ENCODE assay signal across 7 cellular contexts in genomic region chr22:20475569-20475968, GRCh38. TPM values are rescaled to one million over a fixed set of nuclear protein-coding genes. Genes with fewer than 3 reads are reported as not detected.
DNase-seq lines count a peak whose midpoint lies in the region; ATAC-seq and TF ChIP-seq lines count a peak whose summit lies in the region.
"Not testable (repeated sequence)": the region's sequence is repeated elsewhere in the genome, so short reads cannot be mapped to it uniquely, and the experiment has no call there.

No MANE protein-coding gene starts in this region.

- TF ChIP-seq EP300 in sigmoid colon (IDR thresholded peaks at IDR 0.05), result not testable (repeated sequence)

- H3K27ac ChIP-seq in CD4-positive, alpha-beta memory T cell (ENCODE audit: low read depth, low read length); sigmoid colon: not testable (repeated sequence)

- H3K27me3 Mint-ChIP-seq in CD4-positive, alpha-beta memory T cell; T-helper 2 cell treated with Interferon-gamma antibody and Interleukin-4, amounts not matched to agents 5 μg/mL and 100 μg/mL, for 36 hours (ENCODE audit: low read depth); activated CD4-positive, alpha-beta memory T cell treated with anti-CD3 and anti-CD28 coated beads for 36 hours; activated T-cell treated with anti-CD3 and anti-CD28 coated beads, Interleukin-2, amount 50 U/mL, for 72 hours (ENCODE audit: low read depth); chondrocyte (ENCODE audit: low read depth): not testable (repeated sequence)

- TF ChIP-seq POLR2A in sigmoid colon (IDR thresholded peaks at IDR 0.05), result not testable (repeated sequence)

- not testable (repeated sequence) for H3K27me3 ChIP-seq in CD4-positive, alpha-beta memory T cell (ENCODE audit: insufficient read depth, low read length); sigmoid colon

- H3K4me1 ChIP-seq in CD4-positive, alpha-beta memory T cell (ENCODE audit: insufficient read depth, low read length), result peaks cover 26% of the 10 kb centered on the region
- H3K4me1 ChIP-seq in sigmoid colon, result not testable (repeated sequence)

- not testable (repeated sequence) for H3K4me3 ChIP-seq in CD4-positive, alpha-beta memory T cell (ENCODE audit: low read length in 2 of 2); sigmoid colon

- not testable (repeated sequence) for TF ChIP-seq CTCF in chondrocyte (IDR thresholded peaks at IDR 0.05); sigmoid colon (IDR thresholded peaks at IDR 0.05)

- not testable (repeated sequence) for H3K9me3 Mint-ChIP-seq in CD4-positive, alpha-beta memory T cell; T-helper 2 cell treated with Interferon-gamma antibody and Interleukin-4, amounts not matched to agents 5 μg/mL and 100 μg/mL, for 36 hours; activated CD4-positive, alpha-beta memory T cell treated with anti-CD3 and anti-CD28 coated beads for 36 hours; activated T-cell treated with anti-CD3 and anti-CD28 coated beads, Interleukin-2, amount 50 U/mL, for 72 hours; activated naive CD4-positive, alpha-beta T cell treated with anti-CD3 and anti-CD28 coated beads, Interleukin-2, amount 50 U/mL, for 72 hours; chondrocyte (ENCODE audit: low read depth)

- peaks cover 26 to 52% (median 38%) of the 10 kb centered on the region in 4 donors for H3K4me1 Mint-ChIP-seq in CD4-positive, alpha-beta memory T cell
- peaks cover 34% of the 10 kb centered on the region for H3K4me1 Mint-ChIP-seq in T-helper 2 cell treated with Interferon-gamma antibody and Interleukin-4, amounts not matched to agents 5 μg/mL and 100 μg/mL, for 36 hours (ENCODE audit: low read depth)
- peaks cover 39% of the 10 kb centered on the region for H3K4me1 Mint-ChIP-seq in activated CD4-positive, alpha-beta memory T cell treated with anti-CD3 and anti-CD28 coated beads for 36 hours (ENCODE audit: low read depth)
- H3K4me1 Mint-ChIP-seq in activated T-cell treated with anti-CD3 and anti-CD28 coated beads, Interleukin-2, amount 50 U/mL, for 72 hours (ENCODE audit: low read depth), result peaks cover 54% of the 10 kb centered on the region
- peaks cover 28% of the 10 kb centered on the region for H3K4me1 Mint-ChIP-seq in chondrocyte (ENCODE audit: low read depth)

- H3K36me3 ChIP-seq in CD4-positive, alpha-beta memory T cell (ENCODE audit: insufficient read depth, low read length), result not testable (repeated sequence)
- H3K36me3 ChIP-seq in sigmoid colon, result peaks cover 0 to 11% (median 7%) of the 10 kb centered on the region in 4 donors

- H3K27ac Mint-ChIP-seq in CD4-positive, alpha-beta memory T cell, result peak overlapping the region; percentile 80 to 87 (median 84)
- peak overlapping the region; percentile 75 for H3K27ac Mint-ChIP-seq in T-helper 2 cell treated with Interferon-gamma antibody and Interleukin-4, amounts not matched to agents 5 μg/mL and 100 μg/mL, for 36 hours
- H3K27ac Mint-ChIP-seq in activated CD4-positive, alpha-beta memory T cell treated with anti-CD3 and anti-CD28 coated beads for 36 hours, result peak overlapping the region; percentile 87
- H3K27ac Mint-ChIP-seq in activated T-cell treated with anti-CD3 and anti-CD28 coated beads, Interleukin-2, amount 50 U/mL, for 72 hours, result peak overlapping the region; percentile 99
- peak overlapping the region; percentile 82 to 91 for H3K27ac Mint-ChIP-seq in activated naive CD4-positive, alpha-beta T cell treated with anti-CD3 and anti-CD28 coated beads, Interleukin-2, amount 50 U/mL, for 72 hours
- peak overlapping the region; percentile 80 for H3K27ac Mint-ChIP-seq in chondrocyte (ENCODE audit: unreplicated experiment)

- not testable (repeated sequence) for H3K9me3 ChIP-seq in CD4-positive, alpha-beta memory T cell (ENCODE audit: control insufficient read depth in 1 of 2, low read length in 2 of 2); sigmoid colon

- not testable (repeated sequence) for ATAC-seq in activated T-cell treated with anti-CD3 and anti-CD28 coated beads, Interleukin-2, amount 50 U/mL, for 72 hours (replicated peaks in 1 of 2); activated naive CD4-positive, alpha-beta T cell treated with anti-CD3 and anti-CD28 coated beads, Interleukin-2, amount 50 U/mL, for 72 hours

- POLR2A ChIA-PET in CD4-positive, alpha-beta memory T cell (lab: Charles Lee; ENCODE audit: partially characterized antibody), result interaction anchor here (5.5 kb wide), 1 partner anchor 12 kb away, joined by 36 read pairs; no protein-coding TSS in a partner anchor
- POLR2A ChIA-PET in activated CD4-positive, alpha-beta memory T cell treated with anti-CD3 and anti-CD28 coated beads for 36 hours (lab: Charles Lee), result not testable (repeated sequence)

- CTCF ChIA-PET in CD4-positive, alpha-beta memory T cell (lab: Charles Lee; ENCODE audit: partially characterized antibody), result not testable (repeated sequence)
- CTCF ChIA-PET in activated CD4-positive, alpha-beta memory T cell treated with anti-CD3 and anti-CD28 coated beads for 36 hours (lab: Charles Lee), result interaction anchor here (1.5 kb wide), 1 partner anchor 88 kb away, joined by 3 read pairs; no protein-coding TSS in a partner anchor

- peaks cover 7 to 20% of the 10 kb centered on the region in 2 donors for H3K36me3 Mint-ChIP-seq in CD4-positive, alpha-beta memory T cell
- H3K36me3 Mint-ChIP-seq in T-helper 2 cell treated with Interferon-gamma antibody and Interleukin-4, amounts not matched to agents 5 μg/mL and 100 μg/mL, for 36 hours (ENCODE audit: low read depth), result peaks cover 32% of the 10 kb centered on the region
- not testable (repeated sequence) for H3K36me3 Mint-ChIP-seq in activated CD4-positive, alpha-beta memory T cell treated with anti-CD3 and anti-CD28 coated beads for 36 hours; activated T-cell treated with anti-CD3 and anti-CD28 coated beads, Interleukin-2, amount 50 U/mL, for 72 hours (ENCODE audit: insufficient read depth in 2 of 2)
- peaks cover 0 to 15% of the 10 kb centered on the region in 2 donors for H3K36me3 Mint-ChIP-seq in activated naive CD4-positive, alpha-beta T cell treated with anti-CD3 and anti-CD28 coated beads, Interleukin-2, amount 50 U/mL, for 72 hours
- peaks cover 17% of the 10 kb centered on the region for H3K36me3 Mint-ChIP-seq in chondrocyte (ENCODE audit: low read depth)

- 92 to 94% methylated on average over 12 of the region's 12 CpGs for WGBS in sigmoid colon, 2 donors

- H3K4me3 Mint-ChIP-seq in CD4-positive, alpha-beta memory T cell, result peak overlapping the region; percentile 23 to 77 (median 63)
- peak overlapping the region; percentile 51 for H3K4me3 Mint-ChIP-seq in T-helper 2 cell treated with Interferon-gamma antibody and Interleukin-4, amounts not matched to agents 5 μg/mL and 100 μg/mL, for 36 hours
- H3K4me3 Mint-ChIP-seq in activated CD4-positive, alpha-beta memory T cell treated with anti-CD3 and anti-CD28 coated beads for 36 hours, result peak overlapping the region; percentile 56
- H3K4me3 Mint-ChIP-seq in activated T-cell treated with anti-CD3 and anti-CD28 coated beads, Interleukin-2, amount 50 U/mL, for 72 hours, result peak overlapping the region; percentile 69 to 90
- H3K4me3 Mint-ChIP-seq in chondrocyte (ENCODE audit: unreplicated experiment), result not testable (repeated sequence)

- DNase-seq in CD4-positive, alpha-beta memory T cell; T-helper 2 cell treated with Interferon-gamma antibody and Interleukin-4, amounts not matched to agents 5 μg/mL and 100 μg/mL, for 36 hours (ENCODE audit: low spot score); activated CD4-positive, alpha-beta memory T cell treated with anti-CD3 and anti-CD28 coated beads for 36 hours; activated T-cell treated with anti-CD3 and anti-CD28 coated beads, Interleukin-2, amount 50 U/mL, for 72 hours; activated naive CD4-positive, alpha-beta T cell treated with anti-CD3 and anti-CD28 coated beads, Interleukin-2, amount 50 U/mL, for 72 hours (ENCODE audit: low spot score in 2 of 2): not testable (repeated sequence)
- peak; percentile 22 for DNase-seq in chondrocyte (ENCODE audit: low spot score)
- peak; percentile 39 for DNase-seq in sigmoid colon

- intact Hi-C loops in CD4-positive, alpha-beta memory T cell (cut with micrococcal nuclease); sigmoid colon (cut with DNase I): not testable (repeated sequence)
- intact Hi-C loops in activated CD4-positive, alpha-beta memory T cell treated with anti-CD3 and anti-CD28 coated beads for 36 hours (cut with micrococcal nuclease), result loop anchor here (1.0 to 2.0 kb wide), 2 partner anchors 21 to 75 kb away; no protein-coding TSS in a partner anchor

RNA-seq across cellular contexts. Expression of gene KLHL22, which starts 20.0 kb away (rescaled TPM):
- 10 to 100 TPM; 60.2 to 63.1 TPM for total RNA-seq in CD4-positive, alpha-beta memory T cell
- 10 to 100 TPM; 19.4 to 23.9 TPM for polyA plus RNA-seq in CD4-positive, alpha-beta memory T cell
- total RNA-seq in activated CD4-positive, alpha-beta memory T cell treated with anti-CD3 and anti-CD28 coated beads for 36 hours, result 10 to 100 TPM; 23.3 to 25.5 TPM
- total RNA-seq in activated T-cell treated with anti-CD3 and anti-CD28 coated beads, Interleukin-2, amount 50 U/mL, for 72 hours, result 10 to 100 TPM; 21.4 to 26.5 TPM
- 10 to 100 TPM; 18.0 to 20.2 TPM for total RNA-seq in activated naive CD4-positive, alpha-beta T cell treated with anti-CD3 and anti-CD28 coated beads, Interleukin-2, amount 50 U/mL, for 72 hours
- total RNA-seq in chondrocyte (37.3 to 49.3 TPM (median 37.7 TPM) in 3 replicates), sigmoid colon (10 to 100 TPM; 26.4 to 39.6 (median 32.7) TPM)
- 10 to 100 TPM in 1 of 3 donors, 1 to 10 TPM in 2; 5.4 to 14.0 (median 6.0) TPM for polyA plus RNA-seq in sigmoid colon

RNA-seq across cellular contexts. Expression of gene MED15, which starts 31.8 kb away (rescaled TPM):
- 100 to 1,000 TPM; 225 to 237 TPM for total RNA-seq in CD4-positive, alpha-beta memory T cell
- polyA plus RNA-seq in CD4-positive, alpha-beta memory T cell, result 10 to 100 TPM; 15.6 to 86.8 TPM
- total RNA-seq in activated CD4-positive, alpha-beta memory T cell treated with anti-CD3 and anti-CD28 coated beads for 36 hours, result 10 to 100 TPM; 93.3 to 97.4 TPM
- total RNA-seq in activated T-cell treated with anti-CD3 and anti-CD28 coated beads, Interleukin-2, amount 50 U/mL, for 72 hours, result 100 to 1,000 TPM; 106 to 113 TPM
- 100 to 1,000 TPM in 1 of 2 donors, 10 to 100 TPM in 1; 88.9 to 137 TPM for total RNA-seq in activated naive CD4-positive, alpha-beta T cell treated with anti-CD3 and anti-CD28 coated beads, Interleukin-2, amount 50 U/mL, for 72 hours
- total RNA-seq in chondrocyte (105 to 111 TPM (median 110 TPM) in 3 replicates), sigmoid colon (10 to 100 TPM; 26.4 to 75.3 (median 34.9) TPM)
- polyA plus RNA-seq in sigmoid colon, result 10 to 100 TPM; 25.8 to 86.8 (median 37.5) TPM

RNA-seq across cellular contexts. Expression of gene SCARF2, which starts 37.9 kb away (rescaled TPM):
- total RNA-seq in CD4-positive, alpha-beta memory T cell, result 1 to 10 TPM; 2.6 to 2.7 TPM
- 1 to 10 TPM in 1 of 2 donors, under 1 TPM in 1; 0.12 to 1.1 TPM for polyA plus RNA-seq in CD4-positive, alpha-beta memory T cell
- under 1 TPM; 0.43 to 0.70 TPM for total RNA-seq in activated CD4-positive, alpha-beta memory T cell treated with anti-CD3 and anti-CD28 coated beads for 36 hours
- 1 to 10 TPM; 1.0 to 1.4 TPM for total RNA-seq in activated T-cell treated with anti-CD3 and anti-CD28 coated beads, Interleukin-2, amount 50 U/mL, for 72 hours
- under 1 TPM; 0.23 to 0.91 TPM for total RNA-seq in activated naive CD4-positive, alpha-beta T cell treated with anti-CD3 and anti-CD28 coated beads, Interleukin-2, amount 50 U/mL, for 72 hours
- total RNA-seq in chondrocyte (56.5 to 88.8 TPM (median 86.5 TPM) in 3 replicates), sigmoid colon (10 to 100 TPM in 3 of 4 donors, 1 to 10 TPM in 1; 6.4 to 12.8 (median 10.4) TPM)
- polyA plus RNA-seq in sigmoid colon, result 1 to 10 TPM in 1 of 3 donors, under 1 TPM in 2; under 0.01 to 1.9 (median 0.46) TPM
